Comparison of ENCODE assay signal across 1 cellular context in the genomic region with DNA sequence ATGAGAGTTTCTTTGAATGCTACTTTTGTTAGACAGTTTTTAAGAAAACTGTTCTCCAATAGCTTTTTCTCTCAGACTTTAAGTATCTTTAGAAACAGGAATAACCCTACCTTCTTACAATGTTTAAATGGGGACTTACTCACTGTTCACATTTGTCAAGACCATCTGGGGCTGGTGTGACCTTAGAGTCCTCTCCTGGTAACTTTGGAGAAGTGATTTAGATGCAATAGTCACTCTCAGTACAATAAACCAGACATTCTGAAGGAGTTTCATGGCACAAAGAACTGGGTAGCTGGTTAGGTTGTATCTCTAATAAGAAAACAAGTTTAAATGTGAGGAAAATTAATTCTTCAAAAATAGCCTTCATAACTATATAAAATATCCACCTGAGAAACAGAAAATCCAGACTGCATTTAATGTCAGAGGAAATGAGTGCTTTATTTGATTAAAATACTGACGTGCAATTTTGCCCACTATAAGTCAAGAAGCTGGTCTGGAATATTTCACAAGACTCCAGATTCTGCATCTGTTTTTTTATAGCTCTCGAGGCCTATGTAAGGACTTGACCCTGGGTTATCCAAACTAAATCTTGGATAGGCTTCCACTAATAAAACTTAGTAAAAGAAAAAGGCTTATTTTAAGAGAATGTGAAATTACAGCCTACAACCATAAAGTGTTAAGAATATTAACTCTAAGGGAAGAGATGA.
TF ChIP-seq lines count a peak whose summit lies in the region.

No MANE protein-coding gene starts in this region.

TF ChIP-seq in GM12878, 131 proteins besides CTCF, POLR2A, EP300 and RAD21 (continued from another document):
- TF ChIP-seq BHLHE40 (IDR thresholded peaks at IDR 0.05; ENCODE audit: borderline replicate concordance in 1 of 2, low read depth in 2 of 2, low read length in 1 of 2) (no peak), ETV6 (conservative IDR thresholded peaks at IDR 0.05 in 1 of 2, IDR thresholded peaks at IDR 0.05 in 1 of 2; ENCODE audit: borderline replicate concordance in 1 of 2, low read depth in 1 of 2) (no peak), ZNF622 (IDR thresholded peaks at IDR 0.05) (no peak), SUPT20H (IDR thresholded peaks at IDR 0.05; ENCODE audit: borderline replicate concordance, control insufficient read depth, low read depth, low read length) (no peak), PAX8 (IDR thresholded peaks at IDR 0.05) (no peak)
- TF ChIP-seq, protein P1, sequence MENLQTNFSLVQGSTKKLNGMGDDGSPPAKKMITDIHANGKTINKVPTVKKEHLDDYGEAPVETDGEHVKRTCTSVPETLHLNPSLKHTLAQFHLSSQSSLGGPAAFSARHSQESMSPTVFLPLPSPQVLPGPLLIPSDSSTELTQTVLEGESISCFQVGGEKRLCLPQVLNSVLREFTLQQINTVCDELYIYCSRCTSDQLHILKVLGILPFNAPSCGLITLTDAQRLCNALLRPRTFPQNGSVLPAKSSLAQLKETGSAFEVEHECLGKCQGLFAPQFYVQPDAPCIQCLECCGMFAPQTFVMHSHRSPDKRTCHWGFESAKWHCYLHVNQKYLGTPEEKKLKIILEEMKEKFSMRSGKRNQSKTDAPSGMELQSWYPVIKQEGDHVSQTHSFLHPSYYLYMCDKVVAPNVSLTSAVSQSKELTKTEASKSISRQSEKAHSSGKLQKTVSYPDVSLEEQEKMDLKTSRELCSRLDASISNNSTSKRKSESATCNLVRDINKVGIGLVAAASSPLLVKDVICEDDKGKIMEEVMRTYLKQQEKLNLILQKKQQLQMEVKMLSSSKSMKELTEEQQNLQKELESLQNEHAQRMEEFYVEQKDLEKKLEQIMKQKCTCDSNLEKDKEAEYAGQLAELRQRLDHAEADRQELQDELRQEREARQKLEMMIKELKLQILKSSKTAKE (IDR thresholded peaks at IDR 0.05; ENCODE audit: low read depth, poor library complexity, severe bottlenecking), result no peak
